30 cellular contexts compared by ENCODE assay signal in the genomic region with DNA sequence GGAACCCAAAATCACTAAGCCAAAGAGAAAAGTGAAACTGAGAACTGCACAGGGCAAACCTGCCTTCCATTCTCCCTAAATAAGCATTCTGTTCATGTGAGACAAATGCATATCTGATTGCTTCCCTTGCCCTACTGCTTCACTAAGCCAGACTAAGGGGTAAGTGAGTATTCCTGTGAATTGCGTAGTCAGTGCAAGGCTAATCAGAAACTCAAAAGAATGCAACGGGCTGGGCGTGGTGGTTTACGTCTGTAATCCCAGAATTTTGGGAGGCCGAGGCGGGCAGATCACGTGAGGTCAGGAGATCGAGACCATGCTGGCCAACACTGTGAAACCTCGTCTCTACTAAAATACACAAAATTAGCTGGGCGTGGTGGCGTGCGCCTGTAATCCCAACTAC.
"Had no signal": no experiment of that assay in that cellular context is flagged by ENCODE, and none has a peak within 500 bp of the region (broad histone marks: within the 10 kb centered on the region; RNA-seq: fewer than 3 reads in every experiment).

No MANE protein-coding gene starts in this region.

- H3K9ac ChIP-seq: neural progenitor cell, parathyroid adenoma had no signal

- H3K9me3 ChIP-seq: ovary, psoas muscle, spleen, suprapubic skin, testis, tibial artery, transverse colon, upper lobe of right lung, uterus had no signal

- H2AFZ ChIP-seq: neural progenitor cell, parathyroid adenoma had no signal

- H3K4me3 ChIP-seq: neural progenitor cell, ovary, psoas muscle, skin epidermis, smooth muscle cell, spleen, suprapubic skin, testis, tibial artery, transverse colon, upper lobe of right lung, uterus had no signal

- H3K79me2 ChIP-seq: parathyroid adenoma had no signal

- ATAC-seq: naive thymus-derived CD4-positive, alpha-beta T cell; natural killer cell; psoas muscle; right cardiac atrium; sciatic nerve; stimulated activated memory B cell treated with anti-CD40 and anti-IgM and Interleukin-4, amounts not matched to agents 10 μg/mL and 1 μg/mL and 100 μg/mL, for 72 hours; stimulated activated naive CD8-positive, alpha-beta T cell treated with anti-CD3 and anti-CD28 coated beads, Interleukin-15, amount 100 ng/mL, for 72 hours; stimulated activated naive CD8-positive, alpha-beta T cell treated with anti-CD3 and anti-CD28 coated beads, Interleukin-15, Interleukin-2, amounts not matched to agents 100 U/mL and 50 U/mL, for 24 hours; upper lobe of right lung had no signal

- H3K36me3 ChIP-seq: neural progenitor cell, ovary, spleen, suprapubic skin, tibial artery, transverse colon, upper lobe of right lung, uterus had no signal

- H3K36me3 Mint-ChIP-seq: natural killer cell; neural progenitor cell; stimulated activated memory B cell treated with anti-CD40 and anti-IgM and Interleukin-4, amounts not matched to agents 10 μg/mL and 1 μg/mL and 100 μg/mL, for 72 hours had no signal

- DNase-seq: naive thymus-derived CD4-positive, alpha-beta T cell; natural killer cell; occipital lobe; ovary; psoas muscle; right cardiac atrium; spleen; stimulated activated CD4-positive, alpha-beta T cell treated with anti-CD3 and anti-CD28 coated beads, Interleukin-12 subunit alpha, Interleukin-12 subunit beta, amount 100 ng/mL, for 4 hours; stimulated activated CD4-positive, alpha-beta T cell treated with anti-CD3 and anti-CD28 coated beads, Interleukin-1b, Interleukin-23, amount 100 ng/mL, for 48 hours; stimulated activated CD4-positive, alpha-beta T cell treated with anti-CD3 and anti-CD28 coated beads, Interleukin-4, amount 100 ng/mL, for 1 hour; stimulated activated CD4-positive, alpha-beta T cell treated with anti-CD3 and anti-CD28 coated beads, Interleukin-4, amount 100 ng/mL, for 4 hours; stimulated activated CD8-positive, alpha-beta memory T cell treated with anti-CD3 and anti-CD28 coated beads, Interleukin-4, amount 100 ng/mL, for 48 hours; stimulated activated naive CD4-positive, alpha-beta T cell; stimulated activated naive CD8-positive, alpha-beta T cell treated with anti-CD3 and anti-CD28 coated beads, Interleukin-15, amount 100 ng/mL, for 72 hours; stimulated activated naive CD8-positive, alpha-beta T cell treated with anti-CD3 and anti-CD28 coated beads, Interleukin-15, Interleukin-2, amounts not matched to agents 100 U/mL and 50 U/mL, for 24 hours; substantia nigra; testis; tibial artery; transverse colon; upper lobe of right lung; uterus had no signal

- H3K27me3 ChIP-seq: neural progenitor cell, ovary, spleen, suprapubic skin, testis, tibial artery, transverse colon, upper lobe of right lung, uterus had no signal

- H3K9me3 Mint-ChIP-seq: natural killer cell; stimulated activated memory B cell treated with anti-CD40 and anti-IgM and Interleukin-4, amounts not matched to agents 10 μg/mL and 1 μg/mL and 100 μg/mL, for 72 hours; stimulated activated naive CD8-positive, alpha-beta T cell treated with anti-CD3 and anti-CD28 coated beads, Interleukin-15, amount 100 ng/mL, for 72 hours had no signal

- H3K27ac ChIP-seq: neural progenitor cell, ovary, parathyroid adenoma, psoas muscle, skin epidermis, spleen, suprapubic skin, testis, tibial artery, upper lobe of right lung, uterus had no signal

- H3K4me2 ChIP-seq: neural progenitor cell, smooth muscle cell had no signal

- H3K4me1 ChIP-seq: neural progenitor cell, parathyroid adenoma, psoas muscle, spleen, suprapubic skin, testis, tibial artery, transverse colon, upper lobe of right lung, uterus had no signal

- H3K27ac Mint-ChIP-seq: naive thymus-derived CD4-positive, alpha-beta T cell; natural killer cell; nephron; neural progenitor cell; progenitor cell of endocrine pancreas; stimulated activated memory B cell treated with anti-CD40 and anti-IgM and Interleukin-4, amounts not matched to agents 10 μg/mL and 1 μg/mL and 100 μg/mL, for 72 hours; stimulated activated naive CD8-positive, alpha-beta T cell treated with anti-CD3 and anti-CD28 coated beads, Interleukin-15, amount 100 ng/mL, for 72 hours had no signal
